In genomic region chr4:109111031-109111430, GRCh38 we compare ENCODE assay signal across 29 cellular contexts.
"Had no signal": no experiment of that assay in that cellular context is flagged by ENCODE, and none has a peak within 500 bp of the region (broad histone marks: within the 10 kb centered on the region; RNA-seq: fewer than 3 reads in every experiment).

No MANE protein-coding gene starts in this region.

- H3K4me1 Mint-ChIP-seq: immature natural killer cell; naive thymus-derived CD8-positive, alpha-beta T cell; stimulated activated naive B cell treated with anti-CD40 and anti-IgM and Interleukin-4, amounts not matched to agents 10 μg/mL and 1 μg/mL and 100 μg/mL, for 72 hours had no signal

- H3K36me3 ChIP-seq: left lung, lower lobe of right lung, pancreas, prostate gland, stomach, thyroid gland, transverse colon, upper lobe of right lung had no signal

- H3K27ac ChIP-seq: left lung, lower lobe of right lung, pancreas, prostate gland, stomach, testis, thyroid gland, transverse colon, upper lobe of right lung had no signal

- H3K27me3 ChIP-seq: left lung, stomach, testis, thyroid gland, transverse colon, upper lobe of right lung had no signal

- H3K9me3 Mint-ChIP-seq: naive thymus-derived CD8-positive, alpha-beta T cell; nephron; neural crest cell; stimulated activated naive B cell treated with anti-CD40 and anti-IgM and Interleukin-4, amounts not matched to agents 10 μg/mL and 1 μg/mL and 100 μg/mL, for 72 hours had no signal

- H3K9me3 ChIP-seq: left lung, lower lobe of right lung, mucosa of descending colon, pancreas, prostate gland, stomach, testis, thyroid gland, transverse colon, upper lobe of right lung had no signal

- H3K4me2 ChIP-seq: smooth muscle cell had no signal

- H3K27ac Mint-ChIP-seq: immature natural killer cell; naive thymus-derived CD8-positive, alpha-beta T cell; stimulated activated naive B cell treated with anti-CD40 and anti-IgM and Interleukin-4, amounts not matched to agents 10 μg/mL and 1 μg/mL and 100 μg/mL, for 72 hours had no signal

- DNase-seq: hypothalamus; immature natural killer cell; kidney; left colon; left lung; lower lobe of right lung; mammary epithelial cell; mesendoderm; midbrain; mucosa of descending colon; naive thymus-derived CD8-positive, alpha-beta T cell; nucleus accumbens; pancreas; posterior cingulate gyrus; retina; right cardiac atrium; stimulated activated CD4-positive, alpha-beta T cell treated with anti-CD3 and anti-CD28 coated beads, Interleukin-1b, Interleukin-23, amount 100 ng/mL, for 48 hours; stimulated activated CD4-positive, alpha-beta T cell treated with anti-CD3 and anti-CD28 coated beads, Interleukin-2, amount 100 ng/mL, for 48 hours; stimulated activated naive B cell treated with anti-CD40 and anti-IgM and Interleukin-4, amounts not matched to agents 10 μg/mL and 1 μg/mL and 100 μg/mL, for 72 hours; stimulated activated naive CD8-positive, alpha-beta T cell treated with anti-CD3 and anti-CD28 coated beads, Interleukin-15, Interleukin-2, amounts not matched to agents 100 U/mL and 50 U/mL, for 24 hours; stomach; testis; thyroid gland; transverse colon; upper lobe of right lung had no signal

- H3K36me3 Mint-ChIP-seq: immature natural killer cell; naive thymus-derived CD8-positive, alpha-beta T cell; stimulated activated naive B cell treated with anti-CD40 and anti-IgM and Interleukin-4, amounts not matched to agents 10 μg/mL and 1 μg/mL and 100 μg/mL, for 72 hours had no signal

- H3K4me3 Mint-ChIP-seq: immature natural killer cell; naive thymus-derived CD8-positive, alpha-beta T cell; nephron; neural crest cell; stimulated activated naive B cell treated with anti-CD40 and anti-IgM and Interleukin-4, amounts not matched to agents 10 μg/mL and 1 μg/mL and 100 μg/mL, for 72 hours had no signal

- H3K4me3 ChIP-seq: left lung, lower lobe of right lung, mucosa of descending colon, pancreas, prostate gland, smooth muscle cell, stomach, testis, thyroid gland, transverse colon, upper lobe of right lung had no signal

- H3K4me1 ChIP-seq: left lung, lower lobe of right lung, pancreas, prostate gland, stomach, testis, thyroid gland, transverse colon, upper lobe of right lung had no signal
